ENCODE assay signal across 1 cellular context in genomic region chr20:47764154-47764734, GRCh38.
TF ChIP-seq lines count a peak whose summit lies in the region.

No MANE protein-coding gene starts in this region.

TF ChIP-seq in SK-N-SH treated with all-trans-retinoic acid at 6 μM for 48 hours, 23 proteins besides CTCF, POLR2A, EP300 and RAD21 (continued from another document):
- TF ChIP-seq POU6F1 (CRISPR knock-in tag; IDR thresholded peaks at IDR 0.05; ENCODE audit: borderline replicate concordance, low read depth) (no peak), SNAI2 (CRISPR knock-in tag; IDR thresholded peaks at IDR 0.05) (no peak), ZNF8 (CRISPR knock-in tag; IDR thresholded peaks at IDR 0.05) (no peak), TCF4 (CRISPR knock-in tag; IDR thresholded peaks at IDR 0.05; ENCODE audit: borderline replicate concordance) (no peak), PATZ1 (CRISPR knock-in tag; IDR thresholded peaks at IDR 0.05; ENCODE audit: borderline replicate concordance) (no peak), RARB (CRISPR knock-in tag; IDR thresholded peaks at IDR 0.05) (no peak)
